In genomic region chr15:69403611-69404010, GRCh38 we compare ENCODE assay signal across 16 cellular contexts. TPM values are rescaled to one million over a fixed set of nuclear protein-coding genes. Genes with fewer than 3 reads are reported as not detected.
DNase-seq lines count a peak whose midpoint lies in the region; ATAC-seq and TF ChIP-seq lines count a peak whose summit lies in the region.
"Had no signal": no experiment of that assay in that cellular context is flagged by ENCODE, and none has a peak within 500 bp of the region (broad histone marks: within the 10 kb centered on the region; RNA-seq: fewer than 3 reads in every experiment).

No MANE protein-coding gene starts in this region.

- no peak overlapping the region for H2AFZ ChIP-seq in IMR-90 (replicated peaks; ENCODE audit: low read length, poor library complexity)
- H2AFZ ChIP-seq: PC-9 had no signal

- H3K4me2 ChIP-seq in IMR-90 (ENCODE audit: low read depth, low read length): peak overlapping the region; percentile 41
- H3K4me2 ChIP-seq: PC-9 had no signal

- H3K56ac ChIP-seq in IMR-90 (ENCODE audit: extremely low read depth, insufficient read depth, low read length): no peak overlapping the region

- no peaks in the 10 kb centered on the region for H3K27me3 Mint-ChIP-seq in mesothelial cell of epicardium (ENCODE audit: low read depth)

- no peak overlapping the region for H4K91ac ChIP-seq in IMR-90 (ENCODE audit: insufficient read depth, low read depth, low read length)

- peaks cover 14% of the 10 kb centered on the region for H3K4me1 Mint-ChIP-seq in mesothelial cell of epicardium
- H3K4me1 Mint-ChIP-seq: activated CD4-positive, alpha-beta memory T cell treated with anti-CD3 and anti-CD28 coated beads, Interleukin-2, amount 10 ng/mL, durations not matched to agents 7 days and 5 days had no signal

- BruUV-seq in IMR-90 (replicated peaks; lab: Mats Ljungman, UMichigan): no TSS peak

- DNase-seq in AG09309 (ENCODE audit: low read depth) (peak; percentile 76), IMR-90 (peak; percentile 94), brain microvascular endothelial cell (peak; percentile 86), mesothelial cell of epicardium (ENCODE audit: low spot score in 2 of 2, unreplicated experiment in 2 of 2) (no peak), hypothalamus (lab: John Stamatoyannopoulos, UW) (no peak), 8988T (no peak), GM13976 (ENCODE audit: low spot score) (no peak)
- DNase-seq: activated CD4-positive, alpha-beta memory T cell treated with anti-CD3 and anti-CD28 coated beads, Interleukin-2, amount 10 ng/mL, durations not matched to agents 7 days and 5 days; colonic mucosa; H7; NCI-H187 treated with DMSO at 0.1 percent for 48 hours; occipital lobe; PC-9; stimulated activated CD4-positive, alpha-beta T cell treated with anti-CD3 and anti-CD28 coated beads, Interleukin-2, amount 100 ng/mL, for 24 hours; stimulated activated naive B cell treated with anti-CD40 and anti-IgM and Interleukin-4, amounts not matched to agents 10 μg/mL and 1 μg/mL and 100 μg/mL, for 72 hours had no signal

- no peak overlapping the region for H2BK120ac ChIP-seq in IMR-90 (ENCODE audit: low read depth, low read length)

- no peak overlapping the region for H3K4me3 ChIP-seq in AG09309 (ENCODE audit: control insufficient read depth, low read depth, low read length)
- no peak overlapping the region for H3K4me3 ChIP-seq in IMR-90 (ENCODE audit: insufficient read depth, low read depth, low read length)
- no peak overlapping the region for H3K4me3 ChIP-seq in brain microvascular endothelial cell (ENCODE audit: low read depth, low read length)
- H3K4me3 ChIP-seq: colonic mucosa, PC-9 had no signal

- H3K36me3 ChIP-seq in IMR-90 (ENCODE audit: control insufficient read depth, insufficient read depth, low read length) (no peaks in the 10 kb centered on the region), brain microvascular endothelial cell (replicated peaks) (no peaks in the 10 kb centered on the region)
- H3K36me3 ChIP-seq: colonic mucosa had no signal

- intact Hi-C loops in IMR-90 (cut with micrococcal nuclease): no loop called here

- H3K4me1 ChIP-seq in IMR-90 (ENCODE audit: control insufficient read depth, insufficient read depth, low read length): peaks cover 10% of the 10 kb centered on the region
- H3K4me1 ChIP-seq: colonic mucosa had no signal

- H3K27ac ChIP-seq in IMR-90 (ENCODE audit: insufficient read depth, low read length): peak overlapping the region; percentile 27; the same call in 1 of the 2 replicates
- H3K27ac ChIP-seq in brain microvascular endothelial cell: peak overlapping the region; percentile 41
- H3K27ac ChIP-seq: colonic mucosa, PC-9 had no signal

- WGBS in IMR-90 (ENCODE audit: extremely low coverage in 2 of 2, insufficient read length in 1 of 2), 2 experiments: 60% methylated on average over 1 of the region's 3 CpGs; no CpG with 5 or more reads in 1 of the 2 experiments

- peak overlapping the region; percentile 36 for H2BK5ac ChIP-seq in IMR-90 (ENCODE audit: low read depth, low read length, poor library complexity, severe bottlenecking)

- H2BK20ac ChIP-seq in IMR-90 (ENCODE audit: low read depth, low read length): no peak overlapping the region

- TF ChIP-seq CTCF in AG09309 (IDR thresholded peaks at IDR 0.05; ENCODE audit: control insufficient read depth, insufficient read depth, low read depth, low read length, missing control alignments) (no peak), IMR-90 (conservative IDR thresholded peaks at IDR 0.05; ENCODE audit: low read depth, low read length) (no peak), brain microvascular endothelial cell (IDR thresholded peaks at IDR 0.05; ENCODE audit: low read depth, low read length, missing control alignments) (no peak), mesothelial cell of epicardium (IDR thresholded peaks at IDR 0.05; ENCODE audit: unreplicated experiment) (no peak), GM13976 (IDR thresholded peaks at IDR 0.05; ENCODE audit: borderline replicate concordance, control extremely low read depth, extremely low read depth, insufficient read depth, missing control alignments) (no peak)

- no peak for TF ChIP-seq RAD21 in IMR-90 (IDR thresholded peaks at IDR 0.05; ENCODE audit: low read length)

- CTCF ChIA-PET in IMR-90 (lab: Yijun Ruan, JAX): interaction anchor here (0.6 to 1.0 kb wide), 4 partner anchors 9 to 160 kb away, joined by 3 to 5 read pairs (median 4); no protein-coding TSS in a partner anchor

- H3K4me3 Mint-ChIP-seq in mesothelial cell of epicardium: no peak overlapping the region
- H3K4me3 Mint-ChIP-seq: activated CD4-positive, alpha-beta memory T cell treated with anti-CD3 and anti-CD28 coated beads, Interleukin-2, amount 10 ng/mL, durations not matched to agents 7 days and 5 days; stimulated activated naive B cell treated with anti-CD40 and anti-IgM and Interleukin-4, amounts not matched to agents 10 μg/mL and 1 μg/mL and 100 μg/mL, for 72 hours had no signal

- H3K4ac ChIP-seq in IMR-90 (ENCODE audit: low read depth, low read length): peak overlapping the region; percentile 54; the same call in 1 of the 2 replicates

- H4K5ac ChIP-seq in IMR-90 (ENCODE audit: low read depth, low read length): no peak overlapping the region

- H3K14ac ChIP-seq in IMR-90 (replicated peaks; ENCODE audit: low read depth, low read length): 0 out of 2 replicates have a peak overlapping the region, but pooled peaks have one; percentile 24

- H3K18ac ChIP-seq in IMR-90 (ENCODE audit: low read depth, low read length): peak overlapping the region; percentile 47; the same call in 1 of the 2 replicates

- no peaks in the 10 kb centered on the region for H3K27me3 ChIP-seq in IMR-90 (ENCODE audit: control insufficient read depth, insufficient read depth, low read length)
- no peaks in the 10 kb centered on the region for H3K27me3 ChIP-seq in brain microvascular endothelial cell (replicated peaks)
- H3K27me3 ChIP-seq: colonic mucosa had no signal

- TF ChIP-seq POLR2A in IMR-90 (IDR thresholded peaks at IDR 0.05; ENCODE audit: low read depth, low read length): no peak

- H4K8ac ChIP-seq in IMR-90 (ENCODE audit: low read depth in 2 of 2, low read length in 2 of 2): 0 out of 4 replicates have a peak overlapping the region, but pooled peaks of 1 of the 2 experiments have one; percentile 44

- in situ Hi-C loops in IMR-90 (cut with MboI; ENCODE audit: low sequenced_read_pairs): no loop called here
- in situ Hi-C loops in brain microvascular endothelial cell (cut with HindIII; ENCODE audit: low pct_ligation_motif_present, low sequenced_read_pairs): no loop called here
- in situ Hi-C loops in GM13976 (cut with MboI; ENCODE audit: low sequenced_read_pairs, unreplicated experiment): no loop called here

- peaks cover 38% of the 10 kb centered on the region for H3K9me1 ChIP-seq in IMR-90 (ENCODE audit: insufficient read depth, low read length)

- peak overlapping the region; percentile 1 for H3K27ac Mint-ChIP-seq in mesothelial cell of epicardium
- H3K27ac Mint-ChIP-seq: activated CD4-positive, alpha-beta memory T cell treated with anti-CD3 and anti-CD28 coated beads, Interleukin-2, amount 10 ng/mL, durations not matched to agents 7 days and 5 days; stimulated activated naive B cell treated with anti-CD40 and anti-IgM and Interleukin-4, amounts not matched to agents 10 μg/mL and 1 μg/mL and 100 μg/mL, for 72 hours had no signal

- peaks cover 30% of the 10 kb centered on the region for H4K20me1 ChIP-seq in IMR-90 (ENCODE audit: insufficient read depth, low read length)

- dilution Hi-C loops in IMR-90 (cut with HindIII; ENCODE audit: low sequenced_read_pairs, unreplicated experiment): no loop called here

- H3K23ac ChIP-seq in IMR-90 (ENCODE audit: low read depth, low read length): peak overlapping the region; percentile 18; the same call in 1 of the 2 replicates

- H2AK5ac ChIP-seq in IMR-90 (ENCODE audit: low read depth, low read length): peak overlapping the region; percentile 38; the same call in 1 of the 2 replicates

- H3K36me3 Mint-ChIP-seq in mesothelial cell of epicardium: no peaks in the 10 kb centered on the region
- H3K36me3 Mint-ChIP-seq: stimulated activated naive B cell treated with anti-CD40 and anti-IgM and Interleukin-4, amounts not matched to agents 10 μg/mL and 1 μg/mL and 100 μg/mL, for 72 hours had no signal

- H3K79me1 ChIP-seq in IMR-90 (ENCODE audit: low read depth in 1 of 2, low read length in 2 of 2): peaks cover 25 to 81% of the 10 kb centered on the region in 2 experiments; a peak in 3 of 4 replicates

- H2AK9ac ChIP-seq in IMR-90 (replicated peaks; ENCODE audit: low read depth, low read length, poor library complexity): no peak overlapping the region

- POLR2A ChIA-PET in IMR-90 (lab: Charles Lee; ENCODE audit: unreplicated experiment): no interaction called here

- ATAC-seq in IMR-90 (ENCODE audit: low read depth): peak; percentile 84
- no peak for ATAC-seq in HG02970 (IDR thresholded peaks at IDR 0.05; ENCODE audit: low FRiP score, unreplicated experiment)
- ATAC-seq: stimulated activated naive B cell treated with anti-CD40 and anti-IgM and Interleukin-4, amounts not matched to agents 10 μg/mL and 1 μg/mL and 100 μg/mL, for 72 hours had no signal

- no peak overlapping the region; the same call in 2 of the 3 replicates for H2BK15ac ChIP-seq in IMR-90 (ENCODE audit: low read depth, low read length)

- H3K9me3 Mint-ChIP-seq in mesothelial cell of epicardium: no peaks in the 10 kb centered on the region
- H3K9me3 Mint-ChIP-seq: activated CD4-positive, alpha-beta memory T cell treated with anti-CD3 and anti-CD28 coated beads, Interleukin-2, amount 10 ng/mL, durations not matched to agents 7 days and 5 days; stimulated activated naive B cell treated with anti-CD40 and anti-IgM and Interleukin-4, amounts not matched to agents 10 μg/mL and 1 μg/mL and 100 μg/mL, for 72 hours had no signal

- no peak overlapping the region for H3K9ac ChIP-seq in IMR-90 (ENCODE audit: low read depth, low read length)

- no peaks in the 10 kb centered on the region for H3K9me3 ChIP-seq in IMR-90 (ENCODE audit: control insufficient read depth, insufficient read depth, low read length)
- H3K9me3 ChIP-seq: colonic mucosa had no signal

TF ChIP-seq in IMR-90, 13 proteins besides CTCF, POLR2A, EP300 and RAD21 (continues in another document):
- TF ChIP-seq FOS (IDR thresholded peaks at IDR 0.05; ENCODE audit: low read depth, low read length) (peak; percentile 83; the same call in 1 of the 2 replicates), CEBPB (IDR thresholded peaks at IDR 0.05; ENCODE audit: low read depth, low read length) (peak; percentile 83), BHLHE40 (IDR thresholded peaks at IDR 0.05; ENCODE audit: low read depth, low read length) (0 out of 2 replicates have a peak, but pooled peaks have one; percentile 7)

RNA-seq across cellular contexts. Expression of gene KIF23, which starts 10.5 kb away (rescaled TPM):
- total RNA-seq in IMR-90 (2012; rRNA removed) (56.1 and 70.5 TPM in 2 replicates), mesothelial cell of epicardium (37.8 to 43.5 TPM (median 38.7 TPM) in 3 replicates)
- polyA plus RNA-seq in IMR-90 (2012; rRNA removed): 34.1 and 37.7 TPM in 2 replicates
- polyA plus RNA-seq in IMR-90 (2012; cell fraction: cytosol; rRNA removed): 5.0 and 16.1 TPM in 2 replicates
- 8.1 and 50.9 TPM in 2 replicates for polyA plus RNA-seq in IMR-90 (2012; cell fraction: nucleus; rRNA removed; ENCODE audit: low replicate concordance)

RNA-seq across cellular contexts. Expression of gene RPLP1, which starts 49.0 kb away (rescaled TPM):
- total RNA-seq in IMR-90 (2012; rRNA removed) (97.0 and 132 TPM in 2 replicates), mesothelial cell of epicardium (1,296 to 1,333 TPM (median 1,329 TPM) in 3 replicates)
- polyA plus RNA-seq in IMR-90 (2012; rRNA removed): 1,440 and 1,469 TPM in 2 replicates
- polyA plus RNA-seq in IMR-90 (2012; cell fraction: cytosol; rRNA removed): 865 and 2,195 TPM in 2 replicates
- polyA plus RNA-seq in IMR-90 (2012; cell fraction: nucleus; rRNA removed; ENCODE audit: low replicate concordance): 449 and 618 TPM in 2 replicates

Comparison
In these comparisons a context has a peak if more than half of its experiments do, and no peak if none do; other contexts are left out.
1. DNase-seq: peak in AG09309 (single experiment), IMR-90 (single experiment) and brain microvascular endothelial cell (single experiment); none in mesothelial cell of epicardium (0 of 2), hypothalamus (0 of 51), 8988T (single experiment) and GM13976 (single experiment).